In genomic region chr14:104795781-104796681, GRCh38 we compare ENCODE assay signal across 8 cellular contexts. TPM values are rescaled to one million over a fixed set of nuclear protein-coding genes. Genes with fewer than 3 reads are reported as not detected.
A peak's percentile ranks its signal among the peaks of the same experiment; 100 is the strongest.
DNase-seq lines count a peak whose midpoint lies in the region; ATAC-seq and TF ChIP-seq lines count a peak whose summit lies in the region.

No MANE protein-coding gene starts in this region.

- H3K36me3 Mint-ChIP-seq in T-helper 17 cell (ENCODE audit: low read depth): no peaks in the 10 kb centered on the region

- H3K27me3 Mint-ChIP-seq in T-helper 17 cell: no peaks in the 10 kb centered on the region

- peak; percentile 52 for ATAC-seq in HG02884 (IDR thresholded peaks at IDR 0.05; ENCODE audit: unreplicated experiment)
- ATAC-seq in T-helper 17 cell: peak; percentile 61
- no peak for ATAC-seq in GM21515 (IDR thresholded peaks at IDR 0.05; ENCODE audit: unreplicated experiment)

- DNase-seq in GM10266 (ENCODE audit: extremely low spot score): peak; percentile 96
- DNase-seq in T-helper 17 cell: peak; percentile 50 to 70 (median 65)
- DNase-seq in T47D (ENCODE audit: low read depth in 1 of 2, low spot score in 1 of 2): peak; percentile 75 to 89
- DNase-seq in iris pigment epithelial cell (ENCODE audit: low read depth): peak; percentile 47
- DNase-seq in stimulated activated CD4-positive, alpha-beta T cell treated with anti-CD3 and anti-CD28 coated beads, Interleukin-2, amount 100 ng/mL, for 48 hours: peak; percentile 50 to 51
- no peak for DNase-seq in H4 (ENCODE audit: low spot score)

- H3K27ac Mint-ChIP-seq in T-helper 17 cell: peak overlapping the region; percentile 89

- H3K4me1 Mint-ChIP-seq in T-helper 17 cell: peaks cover 36% of the 10 kb centered on the region

- H3K4me3 Mint-ChIP-seq in T-helper 17 cell: peak overlapping the region; percentile 75

- H3K9me3 ChIP-seq in T-helper 17 cell (ENCODE audit: control insufficient read depth, low read length, poor library complexity, severe bottlenecking): no peaks in the 10 kb centered on the region

- in situ Hi-C loops in T47D (cut with HindIII; ENCODE audit: low pct_unique_long_range_greater_than_20kb, low sequenced_read_pairs): no loop called here

- TF ChIP-seq CTCF in GM10266 (IDR thresholded peaks at IDR 0.05; ENCODE audit: control insufficient read depth, insufficient read depth, low read depth, missing control alignments): no peak

RNA-seq across cellular contexts. Expression of gene AKT1, which starts 0.5 kb away (rescaled TPM):
- total RNA-seq in T-helper 17 cell: 10 to 100 TPM; 72.4 to 77.2 TPM
- 86.5 and 127 TPM in 2 replicates for total RNA-seq in H4 (2014; rRNA removed; shearing (Covaris generic))

RNA-seq across cellular contexts. Expression of gene ZBTB42, which starts 4.9 kb away (rescaled TPM):
- 1 to 10 TPM; 2.7 to 3.3 TPM for total RNA-seq in T-helper 17 cell
- 0.83 and 2.9 TPM in 2 replicates for total RNA-seq in H4 (2014; rRNA removed; shearing (Covaris generic))

RNA-seq across cellular contexts. Expression of gene SIVA1, which starts 43.1 kb away (rescaled TPM):
- 10 to 100 TPM; 76.2 to 85.7 TPM for total RNA-seq in T-helper 17 cell
- 286 and 381 TPM in 2 replicates for total RNA-seq in H4 (2014; rRNA removed; shearing (Covaris generic))
